Comparison of ENCODE assay signal across 15 cellular contexts in genomic region chr10:97585439-97585811, GRCh38. TPM values are rescaled to one million over a fixed set of nuclear protein-coding genes. Genes with fewer than 3 reads are reported as not detected.
DNase-seq lines count a peak whose midpoint lies in the region; ATAC-seq and TF ChIP-seq lines count a peak whose summit lies in the region.
"Had no signal": no experiment of that assay in that cellular context is flagged by ENCODE, and none has a peak within 500 bp of the region (broad histone marks: within the 10 kb centered on the region; RNA-seq: fewer than 3 reads in every experiment).

No MANE protein-coding gene starts in this region.

- H3K4me2 ChIP-seq in SK-N-SH = no peak overlapping the region; the same call in 1 of the 2 replicates

- no peaks in the 10 kb centered on the region for H3K9me2 ChIP-seq in SK-N-SH

- no peaks in the 10 kb centered on the region for H3K9me3 ChIP-seq in SK-N-SH
- H3K9me3 ChIP-seq in spleen = no peaks in the 10 kb centered on the region
- H3K9me3 ChIP-seq: breast epithelium, suprapubic skin had no signal

- 96% methylated on average over 5 of the region's 5 CpGs for WGBS in SK-N-SH (ENCODE audit: low lambda C conversion rate)
- WGBS in spleen, 5 donors = 82 to 95% (median 89%) methylated on average over 5 of the region's 5 CpGs

- intact Hi-C loops in spleen (cut with DNase I; ENCODE audit: low total_unique reads) = no loop called here

- no peak for TF ChIP-seq CTCF in SK-N-SH (IDR thresholded peaks at IDR 0.05)
- TF ChIP-seq CTCF in spleen (IDR thresholded peaks at IDR 0.05 in 8 of 11, conservative IDR thresholded peaks at IDR 0.05 in 3 of 11) = no peak

- CTCF ChIA-PET in SK-N-SH (lab: Yijun Ruan, JAX) = interaction anchor here (7.1 kb wide), 1 partner anchor 14 kb away, joined by 60 read pairs; the partner anchor contains the start of gene ANKRD2

- H3K4me3 ChIP-seq in SK-N-SH (ENCODE audit: low read depth in 2 of 2, low read length in 1 of 2) (no peak overlapping the region), spleen (no peak overlapping the region)
- H3K4me3 ChIP-seq: breast epithelium, suprapubic skin had no signal

- DNase-seq in SK-N-SH (peak; percentile 5), spleen (peak; percentile 1)
- DNase-seq: activated naive CD4-positive, alpha-beta T cell treated with anti-CD3 and anti-CD28 coated beads for 36 hours; CD4-positive, alpha-beta T cell; effector memory CD8-positive, alpha-beta T cell; foreskin fibroblast; NCI-H187; NCI-H510A; OCI-M1 had no signal

- H3K79me2 ChIP-seq in SK-N-SH (ENCODE audit: insufficient read depth) = no peaks in the 10 kb centered on the region

- no peaks in the 10 kb centered on the region for H3K27me3 ChIP-seq in SK-N-SH (ENCODE audit: insufficient read depth)
- H3K27me3 ChIP-seq in spleen (replicated peaks in 1 of 7) = no peaks in the 10 kb centered on the region
- H3K27me3 ChIP-seq: breast epithelium, suprapubic skin had no signal

- H3F3A ChIP-seq in SK-N-SH (replicated peaks; ENCODE audit: insufficient read depth) = no peaks in the 10 kb centered on the region

- no peak for TF ChIP-seq RAD21 in SK-N-SH (IDR thresholded peaks at IDR 0.05; ENCODE audit: low read length)

- no peak overlapping the region for H2AFZ ChIP-seq in SK-N-SH (ENCODE audit: low read depth)

- no peak for TF ChIP-seq EP300 in SK-N-SH (IDR thresholded peaks at IDR 0.05; ENCODE audit: borderline replicate concordance in 1 of 2, low read depth in 1 of 2, low read length in 1 of 2)

- peaks cover 0 to 21% of the 10 kb centered on the region in 2 experiments; a peak in 1 of 4 replicates for H3K4me1 ChIP-seq in SK-N-SH (ENCODE audit: control insufficient read depth in 1 of 2, insufficient read depth in 2 of 2, low read depth in 1 of 2, low read length in 1 of 2)
- no peaks in the 10 kb centered on the region for H3K4me1 ChIP-seq in spleen
- H3K4me1 ChIP-seq: breast epithelium had no signal

- TF ChIP-seq POLR2A in spleen (IDR thresholded peaks at IDR 0.05) = no peak
- TF ChIP-seq POLR2A in GM18505 (IDR thresholded peaks at IDR 0.05; ENCODE audit: borderline replicate concordance, extremely low read depth, insufficient read depth, insufficient read length) = no peak

- no peak overlapping the region for H3K9ac ChIP-seq in SK-N-SH

- ATAC-seq in SK-N-SH treated with all-trans-retinoic acid at 6 μM for 48 hours (no peak), GM18505 (IDR thresholded peaks at IDR 0.05; ENCODE audit: unreplicated experiment) (no peak)
- ATAC-seq: effector memory CD8-positive, alpha-beta T cell; WTC11 had no signal

- H3K36me3 ChIP-seq in SK-N-SH (replicated peaks in 1 of 2; ENCODE audit: control insufficient read depth in 1 of 2, insufficient read depth in 2 of 2, low read length in 1 of 2) (no peaks in the 10 kb centered on the region), spleen (no peaks in the 10 kb centered on the region)
- H3K36me3 ChIP-seq: breast epithelium, suprapubic skin had no signal

- no peaks in the 10 kb centered on the region for H4K20me1 ChIP-seq in SK-N-SH (ENCODE audit: insufficient read depth)

- H3K27ac ChIP-seq in SK-N-SH (ENCODE audit: low read depth in 2 of 2, low read length in 1 of 2) (no peak overlapping the region), spleen (no peak overlapping the region)
- H3K27ac ChIP-seq: breast epithelium, suprapubic skin had no signal

- POLR2A ChIA-PET in SK-N-SH (lab: Yijun Ruan, JAX) = no interaction called here

TF ChIP-seq in SK-N-SH, 30 proteins besides CTCF, POLR2A, EP300 and RAD21 (continues in another document):
- TF ChIP-seq, protein P1, sequence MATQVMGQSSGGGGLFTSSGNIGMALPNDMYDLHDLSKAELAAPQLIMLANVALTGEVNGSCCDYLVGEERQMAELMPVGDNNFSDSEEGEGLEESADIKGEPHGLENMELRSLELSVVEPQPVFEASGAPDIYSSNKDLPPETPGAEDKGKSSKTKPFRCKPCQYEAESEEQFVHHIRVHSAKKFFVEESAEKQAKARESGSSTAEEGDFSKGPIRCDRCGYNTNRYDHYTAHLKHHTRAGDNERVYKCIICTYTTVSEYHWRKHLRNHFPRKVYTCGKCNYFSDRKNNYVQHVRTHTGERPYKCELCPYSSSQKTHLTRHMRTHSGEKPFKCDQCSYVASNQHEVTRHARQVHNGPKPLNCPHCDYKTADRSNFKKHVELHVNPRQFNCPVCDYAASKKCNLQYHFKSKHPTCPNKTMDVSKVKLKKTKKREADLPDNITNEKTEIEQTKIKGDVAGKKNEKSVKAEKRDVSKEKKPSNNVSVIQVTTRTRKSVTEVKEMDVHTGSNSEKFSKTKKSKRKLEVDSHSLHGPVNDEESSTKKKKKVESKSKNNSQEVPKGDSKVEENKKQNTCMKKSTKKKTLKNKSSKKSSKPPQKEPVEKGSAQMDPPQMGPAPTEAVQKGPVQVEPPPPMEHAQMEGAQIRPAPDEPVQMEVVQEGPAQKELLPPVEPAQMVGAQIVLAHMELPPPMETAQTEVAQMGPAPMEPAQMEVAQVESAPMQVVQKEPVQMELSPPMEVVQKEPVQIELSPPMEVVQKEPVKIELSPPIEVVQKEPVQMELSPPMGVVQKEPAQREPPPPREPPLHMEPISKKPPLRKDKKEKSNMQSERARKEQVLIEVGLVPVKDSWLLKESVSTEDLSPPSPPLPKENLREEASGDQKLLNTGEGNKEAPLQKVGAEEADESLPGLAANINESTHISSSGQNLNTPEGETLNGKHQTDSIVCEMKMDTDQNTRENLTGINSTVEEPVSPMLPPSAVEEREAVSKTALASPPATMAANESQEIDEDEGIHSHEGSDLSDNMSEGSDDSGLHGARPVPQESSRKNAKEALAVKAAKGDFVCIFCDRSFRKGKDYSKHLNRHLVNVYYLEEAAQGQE (IDR thresholded peaks at IDR 0.05; ENCODE audit: low read depth, low read length) = no peak
- no peak for TF ChIP-seq TAF1 (IDR thresholded peaks at IDR 0.05; ENCODE audit: borderline replicate concordance, low read depth, low read length)
- TF ChIP-seq FOXJ3 (CRISPR knock-in tag; IDR thresholded peaks at IDR 0.05) = no peak
- no peak for TF ChIP-seq TCF12 (IDR thresholded peaks at IDR 0.05)
- no peak for TF ChIP-seq RXRA (IDR thresholded peaks at IDR 0.05; ENCODE audit: borderline replicate concordance, low read depth)

TF ChIP-seq in SK-N-SH treated with all-trans-retinoic acid at 6 μM for 48 hours, 23 proteins besides CTCF, POLR2A, EP300 and RAD21:
- no peak for TF ChIP-seq ZFP3 (CRISPR knock-in tag; IDR thresholded peaks at IDR 0.05)
- no peak for TF ChIP-seq BACH2 (CRISPR knock-in tag; IDR thresholded peaks at IDR 0.05; ENCODE audit: borderline replicate concordance)
- TF ChIP-seq ZNF565 (CRISPR knock-in tag; conservative IDR thresholded peaks at IDR 0.05; ENCODE audit: low read depth) = no peak
- TF ChIP-seq CREB5 (CRISPR knock-in tag; IDR thresholded peaks at IDR 0.05; ENCODE audit: low read depth) = no peak
- no peak for TF ChIP-seq ARNTL (CRISPR knock-in tag; IDR thresholded peaks at IDR 0.05; ENCODE audit: borderline replicate concordance, low read depth)
- no peak for TF ChIP-seq TCF4 (CRISPR knock-in tag; IDR thresholded peaks at IDR 0.05; ENCODE audit: borderline replicate concordance)
- no peak for TF ChIP-seq RARB (CRISPR knock-in tag; IDR thresholded peaks at IDR 0.05)
- no peak for TF ChIP-seq GLIS3 (CRISPR knock-in tag; IDR thresholded peaks at IDR 0.05)

RNA-seq across cellular contexts. Expression of gene HOGA1, which starts 1.2 kb away (rescaled TPM):
- polyA plus RNA-seq in SK-N-SH (2012; rRNA removed) (2.9 and 4.8 TPM in 2 replicates), spleen (under 1 TPM; 0.11 to 0.42 (median 0.15) TPM)
- polyA plus RNA-seq in SK-N-SH (2012; cell fraction: cytosol; rRNA removed) = 1.9 and 3.0 TPM in 2 replicates
- polyA plus RNA-seq in SK-N-SH (2012; cell fraction: nucleus; rRNA removed) = 5.9 and 9.4 TPM in 2 replicates
- total RNA-seq in spleen = under 1 TPM in 2 of 7 donors, not detected in 5; 0.19 to 0.32 TPM
- total RNA-seq: activated naive CD4-positive, alpha-beta T cell treated with anti-CD3 and anti-CD28 coated beads for 36 hours; CD4-positive, alpha-beta T cell; osteocyte had no signal

RNA-seq across cellular contexts. Expression of gene C10orf62, which starts 4.1 kb away (rescaled TPM):
- 0.07 and 0.19 TPM in 2 replicates for polyA plus RNA-seq in SK-N-SH (2012; rRNA removed)
- polyA plus RNA-seq in SK-N-SH (2012; cell fraction: cytosol; rRNA removed) = 0.05 TPM in 1 of 2 replicates, not detected in the other
- polyA plus RNA-seq in SK-N-SH (2012; cell fraction: nucleus; rRNA removed) = 0.56 and 0.96 TPM in 2 replicates
- not detected for total RNA-seq in spleen
- polyA plus RNA-seq in spleen = not detected
- total RNA-seq: activated naive CD4-positive, alpha-beta T cell treated with anti-CD3 and anti-CD28 coated beads for 36 hours; CD4-positive, alpha-beta T cell; osteocyte; suprapubic skin; WTC11 had no signal

RNA-seq across cellular contexts. Expression of gene ANKRD2, which starts 12.8 kb away (rescaled TPM):
- polyA plus RNA-seq in SK-N-SH (2012; rRNA removed) (0.72 and 0.99 TPM in 2 replicates), spleen (under 1 TPM; 0.10 to 0.52 (median 0.18) TPM)
- 0.75 and 0.82 TPM in 2 replicates for polyA plus RNA-seq in SK-N-SH (2012; cell fraction: cytosol; rRNA removed)
- polyA plus RNA-seq in SK-N-SH (2012; cell fraction: nucleus; rRNA removed) = 1.6 and 2.2 TPM in 2 replicates
- not detected for total RNA-seq in spleen
- total RNA-seq: breast epithelium; CD4-positive, alpha-beta T cell; osteocyte; WTC11 had no signal

RNA-seq across cellular contexts. Expression of gene MORN4, which starts 47.9 kb away (rescaled TPM):
- polyA plus RNA-seq in SK-N-SH (2012; rRNA removed) (31.4 and 31.7 TPM in 2 replicates), spleen (1 to 10 TPM; 2.0 to 2.8 (median 2.6) TPM)
- polyA plus RNA-seq in SK-N-SH (2012; cell fraction: cytosol; rRNA removed) = 32.9 and 36.8 TPM in 2 replicates
- 14.5 and 19.6 TPM in 2 replicates for polyA plus RNA-seq in SK-N-SH (2012; cell fraction: nucleus; rRNA removed)
- total RNA-seq in spleen = 1 to 10 TPM; 1.6 to 5.0 (median 2.8) TPM

RNA-seq across cellular contexts. Expression of gene PI4K2A, which starts 55.0 kb away (rescaled TPM):
- polyA plus RNA-seq in SK-N-SH (2012; rRNA removed) (23.8 and 31.4 TPM in 2 replicates), spleen (10 to 100 TPM in 1 of 3 donors, 1 to 10 TPM in 2; 7.1 to 14.3 (median 7.5) TPM)
- 18.2 and 23.3 TPM in 2 replicates for polyA plus RNA-seq in SK-N-SH (2012; cell fraction: cytosol; rRNA removed)
- 22.7 and 27.9 TPM in 2 replicates for polyA plus RNA-seq in SK-N-SH (2012; cell fraction: nucleus; rRNA removed)
- 10 to 100 TPM; 19.1 to 28.7 (median 23.4) TPM for total RNA-seq in spleen
